8 cellular contexts compared by ENCODE assay signal in genomic region chr14:64464695-64465094, GRCh38. TPM values are rescaled to one million over a fixed set of nuclear protein-coding genes. Genes with fewer than 3 reads are reported as not detected.
DNase-seq lines count a peak whose midpoint lies in the region; ATAC-seq, FAIRE-seq and TF ChIP-seq lines count a peak whose summit lies in the region.

No MANE protein-coding gene starts in this region.

- CTCF ChIA-PET in CD8-positive, alpha-beta T cell (lab: Charles Lee), result interaction anchor here (1.2 to 2.0 kb wide), 5 partner anchors 14 to 35 kb away, joined by 3 to 10 read pairs (median 3); no protein-coding TSS in a partner anchor
- CTCF ChIA-PET in T-cell (lab: Charles Lee), result interaction anchor here in 1 of 2 donors (0.6 to 3.1 kb wide), 6 partner anchors 9 to 77 kb away, joined by 3 to 16 read pairs (median 4); partner anchors contain the start of gene MTHFD1

- 4 to 12% (median 5%) methylated on average over 7 of the region's 7 CpGs for WGBS in small intestine, 3 donors

- H3K27me3 ChIP-seq in CD8-positive, alpha-beta T cell (ENCODE audit: insufficient read depth, low read length), result no peaks in the 10 kb centered on the region
- H3K27me3 ChIP-seq in small intestine (ENCODE audit: control insufficient read depth in 2 of 2, insufficient read depth in 2 of 2, low read length in 2 of 2), result no peaks in the 10 kb centered on the region

- peaks cover 7% of the 10 kb centered on the region for H3K36me3 Mint-ChIP-seq in CD8-positive, alpha-beta T cell
- H3K36me3 Mint-ChIP-seq in HFFc6 (ENCODE audit: low read depth) (peaks cover 3% of the 10 kb centered on the region; the same call in 1 of the 2 replicates), T-cell (peaks cover 8% of the 10 kb centered on the region), glutamatergic neuron (ENCODE audit: unreplicated experiment) (no peaks in the 10 kb centered on the region)

- no peak overlapping the region for H3K27ac ChIP-seq in CD8-positive, alpha-beta T cell (ENCODE audit: low read depth, low read length)
- H3K27ac ChIP-seq in small intestine (ENCODE audit: low read depth in 1 of 2, low read length in 1 of 2), result no peak overlapping the region

- peaks cover 24% of the 10 kb centered on the region for H3K4me1 ChIP-seq in CD8-positive, alpha-beta T cell (ENCODE audit: insufficient read depth, low read length)
- no peaks in the 10 kb centered on the region for H3K4me1 ChIP-seq in small intestine (ENCODE audit: control insufficient read depth in 2 of 2, insufficient read depth in 1 of 2, low read depth in 1 of 2, low read length in 1 of 2)

- peak overlapping the region; percentile 62 for H3K27ac Mint-ChIP-seq in CD8-positive, alpha-beta T cell
- H3K27ac Mint-ChIP-seq in HFFc6, result peak overlapping the region; percentile 45; the same call in 1 of the 2 replicates
- H3K27ac Mint-ChIP-seq in T-cell, result peak overlapping the region in 1 of 2 donors; percentile 46
- no peak overlapping the region for H3K27ac Mint-ChIP-seq in glutamatergic neuron (ENCODE audit: unreplicated experiment)

- peak overlapping the region; percentile 18 for H3K4me3 ChIP-seq in CD8-positive, alpha-beta T cell (ENCODE audit: low read depth, low read length)
- H3K4me3 ChIP-seq in small intestine (ENCODE audit: low read depth in 1 of 2, low read length in 2 of 2), result peak overlapping the region; percentile 64 to 85

- DNase-seq in CD8-positive, alpha-beta T cell, result no peak
- DNase-seq in HFFc6, result no peak
- DNase-seq in T-cell, result no peak
- DNase-seq in glutamatergic neuron, result no peak
- peak; percentile 32 for DNase-seq in small intestine
- no peak for DNase-seq in CD1c-positive myeloid dendritic cell (ENCODE audit: extremely low spot score)
- DNase-seq in stimulated activated naive CD4-positive, alpha-beta T cell treated with Interleukin-2 at 50 U/mL for 16 hours (lab: John Stamatoyannopoulos, UW), result no peak

- H3K9me3 Mint-ChIP-seq in CD8-positive, alpha-beta T cell, result no peaks in the 10 kb centered on the region
- H3K9me3 Mint-ChIP-seq in HFFc6 (no peaks in the 10 kb centered on the region), T-cell (no peaks in the 10 kb centered on the region), glutamatergic neuron (ENCODE audit: unreplicated experiment) (peaks cover 2% of the 10 kb centered on the region)

- no peaks in the 10 kb centered on the region for H3K36me3 ChIP-seq in CD8-positive, alpha-beta T cell (ENCODE audit: insufficient read depth, low read length)
- no peaks in the 10 kb centered on the region for H3K36me3 ChIP-seq in small intestine (ENCODE audit: control insufficient read depth in 2 of 2, insufficient read depth in 2 of 2, low read length in 2 of 2)

- no peak for FAIRE-seq in small intestine (lab: Jason Lieb, UNC)

- POLR2A ChIA-PET in CD8-positive, alpha-beta T cell (lab: Charles Lee), result interaction anchor here (0.7 to 0.9 kb wide), 2 partner anchors 33 to 40 kb away, joined by 3 to 5 read pairs; partner anchors contain the start of gene ZBTB1
- POLR2A ChIA-PET in T-cell (lab: Charles Lee), result interaction anchor here in 1 of 2 donors (0.6 kb wide), 1 partner anchor 428 kb away, joined by 8 read pairs; no protein-coding TSS in a partner anchor

- no peaks in the 10 kb centered on the region for H3K27me3 Mint-ChIP-seq in CD8-positive, alpha-beta T cell (ENCODE audit: low read depth)
- H3K27me3 Mint-ChIP-seq in HFFc6 (ENCODE audit: insufficient read depth) (no peaks in the 10 kb centered on the region), T-cell (no peaks in the 10 kb centered on the region), glutamatergic neuron (ENCODE audit: unreplicated experiment) (peaks cover 6% of the 10 kb centered on the region)

- TF ChIP-seq CTCF in CD8-positive, alpha-beta T cell (IDR thresholded peaks at IDR 0.05), result no peak
- no peak for TF ChIP-seq CTCF in HFFc6 (IDR thresholded peaks at IDR 0.05)
- no peak for TF ChIP-seq CTCF in glutamatergic neuron (IDR thresholded peaks at IDR 0.05; ENCODE audit: partially characterized antibody, unreplicated experiment)

- intact Hi-C loops in CD8-positive, alpha-beta T cell (cut with DNase I, micrococcal nuclease), result loop anchor here (5.0 kb wide), 2 partner anchors 43 to 77 kb away; partner anchors contain the start of gene MTHFD1 (in 2 of the 2)

- H3K4me1 Mint-ChIP-seq in CD8-positive, alpha-beta T cell (ENCODE audit: low read depth), result peaks cover 46% of the 10 kb centered on the region
- H3K4me1 Mint-ChIP-seq in HFFc6 (ENCODE audit: low read depth) (peaks cover 19% of the 10 kb centered on the region), T-cell (peaks cover 37 to 49% (median 47%) of the 10 kb centered on the region in 3 donors), glutamatergic neuron (ENCODE audit: low read depth, unreplicated experiment) (no peaks in the 10 kb centered on the region)

- no peaks in the 10 kb centered on the region for H3K9me3 ChIP-seq in CD8-positive, alpha-beta T cell (ENCODE audit: low read length)
- no peaks in the 10 kb centered on the region for H3K9me3 ChIP-seq in small intestine (ENCODE audit: control insufficient read depth, low read depth)

- ATAC-seq in CD8-positive, alpha-beta T cell, result no peak
- ATAC-seq in T-cell (replicated peaks in 1 of 4) (no peak), GM18519 (IDR thresholded peaks at IDR 0.05; ENCODE audit: low FRiP score, unreplicated experiment) (no peak)

- H3K4me3 Mint-ChIP-seq in CD8-positive, alpha-beta T cell, result peak overlapping the region; percentile 89
- H3K4me3 Mint-ChIP-seq in HFFc6, result peak overlapping the region; percentile 90
- peak overlapping the region; percentile 75 to 87 (median 85) for H3K4me3 Mint-ChIP-seq in T-cell
- peak overlapping the region; percentile 92 for H3K4me3 Mint-ChIP-seq in glutamatergic neuron (ENCODE audit: unreplicated experiment)

RNA-seq across cellular contexts. Expression of gene AKAP5, which starts 0.6 kb away (rescaled TPM):
- 1 to 10 TPM; 3.7 TPM for total RNA-seq in CD8-positive, alpha-beta T cell
- 1 to 10 TPM in 4 of 6 experiments, under 1 TPM in 2; 0.94 to 1.3 (median 1.2) TPM for total RNA-seq in HFFc6 (2021; fragmentation: NEBNext Ultra II Directional; extraction: Animal tissue kit (Norgen Biotek cat#: 25700))
- total RNA-seq in T-cell, result 1 to 10 TPM in 1 of 5 donors, under 1 TPM in 4; 0.26 to 2.0 (median 0.55) TPM
- 0.15 TPM for total RNA-seq in glutamatergic neuron (ENCODE audit: unreplicated experiment)
- polyA plus RNA-seq in small intestine, result under 1 TPM; 0.27 to 0.67 (median 0.49) TPM

RNA-seq across cellular contexts. Expression of gene ZBTB25, which starts 38.9 kb away (rescaled TPM):
- 10 to 100 TPM; 42.3 to 43.8 TPM for total RNA-seq in CD8-positive, alpha-beta T cell
- total RNA-seq in HFFc6 (2021; fragmentation: NEBNext Ultra II Directional; extraction: Animal tissue kit (Norgen Biotek cat#: 25700)), result 1 to 10 TPM; 5.7 to 8.2 (median 7.1) TPM
- total RNA-seq in T-cell (10 to 100 TPM; 48.0 to 71.9 (median 51.2) TPM), glutamatergic neuron (ENCODE audit: unreplicated experiment) (9.4 TPM)
- 1 to 10 TPM in 1 of 3 donors, under 1 TPM in 2; 0.81 to 2.5 (median 0.89) TPM for polyA plus RNA-seq in small intestine

RNA-seq across cellular contexts. Expression of gene ZBTB1, which starts 39.9 kb away (rescaled TPM):
- total RNA-seq in CD8-positive, alpha-beta T cell, result 100 to 1,000 TPM; 200 to 205 TPM
- total RNA-seq in HFFc6 (2021; fragmentation: NEBNext Ultra II Directional; extraction: Animal tissue kit (Norgen Biotek cat#: 25700)), result 10 to 100 TPM; 22.3 to 29.3 (median 25.5) TPM
- total RNA-seq in T-cell (100 to 1,000 TPM in 2 of 5 donors, 10 to 100 TPM in 3; 69.2 to 130 (median 72.4) TPM), glutamatergic neuron (ENCODE audit: unreplicated experiment) (16.6 TPM)
- polyA plus RNA-seq in small intestine, result 10 to 100 TPM in 1 of 3 donors, 1 to 10 TPM in 2; 6.2 to 13.2 (median 8.5) TPM
